ENCODE assay signal across 14 cellular contexts in genomic region chrX:53265771-53266170, GRCh38. TPM values are rescaled to one million over a fixed set of nuclear protein-coding genes. Genes with fewer than 3 reads are reported as not detected.
DNase-seq lines count a peak whose midpoint lies in the region; ATAC-seq, FAIRE-seq and TF ChIP-seq lines count a peak whose summit lies in the region.
"Had no signal": no experiment of that assay in that cellular context is flagged by ENCODE, and none has a peak within 500 bp of the region (broad histone marks: within the 10 kb centered on the region; RNA-seq: fewer than 3 reads in every experiment).

No MANE protein-coding gene starts in this region.

- no peaks in the 10 kb centered on the region for H3K36me3 ChIP-seq in subcutaneous abdominal adipose tissue (ENCODE audit: control insufficient read depth in 5 of 5, insufficient read depth in 5 of 5, low read length in 5 of 5)
- H3K36me3 ChIP-seq: ovary had no signal

- CTCF ChIA-PET in HEK293T (lab: Yijun Ruan, JAX): no interaction called here

- peaks cover 4 to 25% (median 19%) of the 10 kb centered on the region in 5 donors for H3K27me3 ChIP-seq in subcutaneous abdominal adipose tissue (ENCODE audit: control insufficient read depth in 5 of 5, insufficient read depth in 4 of 5, low read length in 5 of 5)
- H3K27me3 ChIP-seq: ovary had no signal

- H3K4me3 ChIP-seq in subcutaneous abdominal adipose tissue (ENCODE audit: low read depth in 1 of 5, low read length in 5 of 5): no peak overlapping the region
- H3K4me3 ChIP-seq: ovary had no signal

- no peaks in the 10 kb centered on the region for H3K9me3 ChIP-seq in subcutaneous abdominal adipose tissue (ENCODE audit: control insufficient read depth in 5 of 5, low read length in 5 of 5)
- H3K9me3 ChIP-seq: ovary had no signal

- H3K27ac ChIP-seq in subcutaneous abdominal adipose tissue (ENCODE audit: low read depth, low read length): peak overlapping the region; percentile 60
- H3K27ac ChIP-seq: ovary had no signal

- DNase-seq in EL (peak; percentile 73), amniotic stem cell (lab: John Stamatoyannopoulos, UW) (peak; percentile 1), fibroblast of peridontal ligament (ENCODE audit: extremely low read depth) (peak; percentile 82), frontal cortex (ENCODE audit: low spot score in 2 of 2) (no peak), HEK293T (ENCODE audit: extremely low spot score) (no peak)
- DNase-seq: activated CD4-positive, alpha-beta memory T cell treated with anti-CD3 and anti-CD28 coated beads for 36 hours; effector memory CD8-positive, alpha-beta T cell; NCI-H1105; ovary had no signal

- FAIRE-seq in frontal cortex (lab: Jason Lieb, UNC): no peak
- FAIRE-seq: HepG2, TTC549 had no signal

- H3K4me1 ChIP-seq in subcutaneous abdominal adipose tissue (ENCODE audit: control insufficient read depth in 5 of 5, insufficient read depth in 5 of 5, low read length in 5 of 5): peaks cover 0 to 43% (median 28%) of the 10 kb centered on the region in 5 donors

- H3K9ac ChIP-seq in subcutaneous abdominal adipose tissue (ENCODE audit: low read length in 5 of 5): no peak overlapping the region

- POLR2A ChIA-PET in HEK293T (lab: Yijun Ruan, JAX): no interaction called here

- ATAC-seq in HG02571 (IDR thresholded peaks at IDR 0.05; ENCODE audit: unreplicated experiment) (no peak), GM21526 (IDR thresholded peaks at IDR 0.05; ENCODE audit: low FRiP score, unreplicated experiment) (no peak)
- ATAC-seq: effector memory CD8-positive, alpha-beta T cell; HepG2 had no signal

TF ChIP-seq in HEK293T, 16 proteins besides CTCF, POLR2A, EP300 and RAD21:
- TF ChIP-seq BHLHE40 (IDR thresholded peaks at IDR 0.05; ENCODE audit: borderline replicate concordance) (no peak), TARDBP (IDR thresholded peaks at IDR 0.05) (no peak), FOXK2 (IDR thresholded peaks at IDR 0.05) (no peak), L3MBTL2 (conservative IDR thresholded peaks at IDR 0.05) (no peak), FOXM1 (IDR thresholded peaks at IDR 0.05; ENCODE audit: borderline replicate concordance) (no peak), LEF1 (IDR thresholded peaks at IDR 0.05; ENCODE audit: borderline replicate concordance) (no peak), FOXA1 (IDR thresholded peaks at IDR 0.05) (no peak), ELF4 (IDR thresholded peaks at IDR 0.05) (no peak), ZNF384 (IDR thresholded peaks at IDR 0.05) (no peak), SUZ12 (IDR thresholded peaks at IDR 0.05) (no peak), ARNT (IDR thresholded peaks at IDR 0.05) (no peak), HDGF (IDR thresholded peaks at IDR 0.05; ENCODE audit: borderline replicate concordance) (no peak), SP1 (IDR thresholded peaks at IDR 0.05) (no peak), CTBP1 (IDR thresholded peaks at IDR 0.05; ENCODE audit: borderline replicate concordance) (no peak), NFRKB (IDR thresholded peaks at IDR 0.05) (no peak)
- TF ChIP-seq, protein P1, sequence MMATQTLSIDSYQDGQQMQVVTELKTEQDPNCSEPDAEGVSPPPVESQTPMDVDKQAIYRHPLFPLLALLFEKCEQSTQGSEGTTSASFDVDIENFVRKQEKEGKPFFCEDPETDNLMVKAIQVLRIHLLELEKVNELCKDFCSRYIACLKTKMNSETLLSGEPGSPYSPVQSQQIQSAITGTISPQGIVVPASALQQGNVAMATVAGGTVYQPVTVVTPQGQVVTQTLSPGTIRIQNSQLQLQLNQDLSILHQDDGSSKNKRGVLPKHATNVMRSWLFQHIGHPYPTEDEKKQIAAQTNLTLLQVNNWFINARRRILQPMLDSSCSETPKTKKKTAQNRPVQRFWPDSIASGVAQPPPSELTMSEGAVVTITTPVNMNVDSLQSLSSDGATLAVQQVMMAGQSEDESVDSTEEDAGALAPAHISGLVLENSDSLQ (IDR thresholded peaks at IDR 0.05): no peak

RNA-seq across cellular contexts. Expression of gene IQSEC2, which starts 15.6 kb away (rescaled TPM):
- total RNA-seq in frontal cortex: 9.8 TPM

RNA-seq across cellular contexts. Expression of gene KDM5C, which starts 40.8 kb away (rescaled TPM):
- total RNA-seq in frontal cortex: 62.4 TPM

Comparison
In these comparisons a context has a peak if more than half of its experiments do, and no peak if none do; other contexts are left out.
1. DNase-seq: peak in EL (single experiment), amniotic stem cell (single experiment) and fibroblast of peridontal ligament (single experiment); none in frontal cortex (0 of 2) and HEK293T (single experiment).